Comparison of ENCODE assay signal across 13 cellular contexts in genomic region chr12:112584266-112584722, GRCh38.
A peak's percentile ranks its signal among the peaks of the same experiment; 100 is the strongest.
DNase-seq lines count a peak whose midpoint lies in the region; ATAC-seq and TF ChIP-seq lines count a peak whose summit lies in the region.
"Had no signal": no experiment of that assay in that cellular context is flagged by ENCODE, and none has a peak within 500 bp of the region (broad histone marks: within the 10 kb centered on the region; RNA-seq: fewer than 3 reads in every experiment).

No MANE protein-coding gene starts in this region.

- H3K36me3 ChIP-seq in PC-9 (ENCODE audit: low read depth) (no peaks in the 10 kb centered on the region), iPS DF 6.9 (ENCODE audit: control insufficient read depth, insufficient read depth, low read length) (no peaks in the 10 kb centered on the region)

- H3F3A ChIP-seq in PC-9 (ENCODE audit: insufficient read depth, low read depth): no peaks in the 10 kb centered on the region

- H3K79me2 ChIP-seq in PC-9 (ENCODE audit: low read depth): no peaks in the 10 kb centered on the region

- H3K4me3 ChIP-seq in PC-9 (no peak overlapping the region), iPS DF 6.9 (ENCODE audit: low read length) (no peak overlapping the region)
- H3K4me3 ChIP-seq: psoas muscle had no signal

- H2AFZ ChIP-seq in PC-9: no peak overlapping the region

- no peaks in the 10 kb centered on the region for H3K9me3 ChIP-seq in PC-9 (ENCODE audit: insufficient read depth, low read depth)
- H3K9me3 ChIP-seq in iPS DF 6.9 (ENCODE audit: control insufficient read depth, insufficient read depth, low read length): no peaks in the 10 kb centered on the region
- H3K9me3 ChIP-seq: psoas muscle had no signal

- DNase-seq in NCI-H1417 (lab: John Stamatoyannopoulos, UW): peak in 2 of 3 experiments; percentile 16 to 55
- DNase-seq in NCI-H1417 treated with DMSO at 0.1 percent for 48 hours (lab: John Stamatoyannopoulos, UW): no peak
- peak; percentile 16 for DNase-seq in HuH-7.5 (ENCODE audit: low spot score)
- DNase-seq in PC-9: peak; percentile 22 to 42
- peak; percentile 89 for DNase-seq in iPS DF 6.9 (ENCODE audit: low read depth, low spot score)
- no peak for DNase-seq in cortex of kidney (lab: John Stamatoyannopoulos, UW)
- DNase-seq in posterior vena cava (ENCODE audit: low spot score): no peak
- DNase-seq: activated naive CD4-positive, alpha-beta T cell treated with anti-CD3 and anti-CD28 coated beads, Interleukin-2, amount 10 ng/mL, durations not matched to agents 7 days and 5 days; NCI-H1092 treated with DMSO at 0.1 percent for 48 hours; psoas muscle; trophoblast cell had no signal

- H3K27ac ChIP-seq in PC-9 (no peak overlapping the region), iPS DF 6.9 (ENCODE audit: low read length) (no peak overlapping the region)
- H3K27ac ChIP-seq: HL-60, psoas muscle had no signal

- POLR2A ChIA-PET in PC-9 (lab: Charles Lee; ENCODE audit: unreplicated experiment): no interaction called here

- no peak overlapping the region for H3K4me2 ChIP-seq in PC-9

- intact Hi-C loops in PC-9 (cut with micrococcal nuclease; ENCODE audit: unreplicated experiment): no loop called here
- intact Hi-C loops in posterior vena cava (cut with DNase I): no loop called here

- H3K27me3 ChIP-seq in PC-9 (ENCODE audit: insufficient read depth, low read depth) (peaks cover 41% of the 10 kb centered on the region), iPS DF 6.9 (ENCODE audit: control insufficient read depth, insufficient read depth, low read length) (peaks cover 21% of the 10 kb centered on the region)

- CTCF ChIA-PET in PC-9 (lab: Charles Lee): no interaction called here

- H3K4me1 ChIP-seq in PC-9 (replicated peaks; ENCODE audit: insufficient read depth) (no peaks in the 10 kb centered on the region), iPS DF 6.9 (ENCODE audit: control insufficient read depth, insufficient read depth, low read length) (no peaks in the 10 kb centered on the region)
- H3K4me1 ChIP-seq: psoas muscle had no signal

- no CpG with 5 or more reads among the region's 7 CpGs for WGBS in iPS DF 6.9 (ENCODE audit: insufficient coverage, insufficient read length)

- no peaks in the 10 kb centered on the region; the same call in 1 of the 2 replicates for H3K9me2 ChIP-seq in PC-9 (ENCODE audit: insufficient read depth)

- no peak for ATAC-seq in GM18858 (IDR thresholded peaks at IDR 0.05; ENCODE audit: unreplicated experiment)
- ATAC-seq: psoas muscle had no signal

- TF ChIP-seq CTCF in PC-9 (conservative IDR thresholded peaks at IDR 0.05): no peak

- no TSS peak for BruUV-seq in PC-9 (replicated peaks; lab: Mats Ljungman, UMichigan)

- H4K20me1 ChIP-seq in PC-9 (ENCODE audit: insufficient read depth): no peaks in the 10 kb centered on the region

Comparison
In these comparisons a context has a peak if more than half of its experiments do, and no peak if none do; other contexts are left out.
1. DNase-seq: peak in NCI-H1417 (2 of 3), HuH-7.5 (single experiment), PC-9 (2 of 2) and iPS DF 6.9 (single experiment); none in NCI-H1417 treated with DMSO at 0.1 percent for 48 hours (single experiment), cortex of kidney (single experiment) and posterior vena cava (single experiment).